In the genomic region with DNA sequence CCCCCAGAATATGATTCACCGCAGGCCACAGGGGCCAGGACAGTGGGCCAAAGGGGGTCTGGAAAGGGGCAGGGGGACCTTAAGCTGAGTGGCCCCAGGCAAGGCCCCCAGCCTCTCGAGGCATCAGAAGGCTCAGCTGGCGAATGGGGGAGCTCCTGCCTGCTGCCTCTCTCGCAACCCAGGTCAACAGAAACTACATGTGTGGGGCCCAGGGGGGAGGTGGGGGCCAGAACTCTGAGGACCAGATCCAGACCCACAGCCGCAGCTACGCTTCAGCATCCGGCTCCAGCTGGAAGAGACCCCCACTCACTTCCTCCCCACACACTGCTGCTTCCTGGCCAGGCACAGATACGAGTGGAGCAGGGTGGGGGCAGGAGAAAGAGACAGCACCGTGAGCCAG, we compare ENCODE assay signal across 13 cellular contexts. TPM values are rescaled to one million over a fixed set of nuclear protein-coding genes. Genes with fewer than 3 reads are reported as not detected.
DNase-seq lines count a peak whose midpoint lies in the region; ATAC-seq and TF ChIP-seq lines count a peak whose summit lies in the region.
"Had no signal": no experiment of that assay in that cellular context is flagged by ENCODE, and none has a peak within 500 bp of the region (broad histone marks: within the 10 kb centered on the region; RNA-seq: fewer than 3 reads in every experiment).

No MANE protein-coding gene starts in this region.

- H3K4me1 Mint-ChIP-seq in Calu3 (ENCODE audit: low read depth, unreplicated experiment) (peaks cover 63% of the 10 kb centered on the region), WTC11 (peaks cover 31% of the 10 kb centered on the region)
- H3K4me1 Mint-ChIP-seq: activated naive CD4-positive, alpha-beta T cell treated with anti-CD3 and anti-CD28 coated beads, Interleukin-2, amount 10 ng/mL, durations not matched to agents 7 days and 5 days had no signal

- H3K9me3 ChIP-seq in right cardiac atrium (ENCODE audit: control insufficient read depth, low read length) = no peaks in the 10 kb centered on the region

- H3K9me3 Mint-ChIP-seq in Calu3 (ENCODE audit: low read depth, unreplicated experiment) (no peaks in the 10 kb centered on the region), WTC11 (no peaks in the 10 kb centered on the region)
- H3K9me3 Mint-ChIP-seq: activated naive CD4-positive, alpha-beta T cell treated with anti-CD3 and anti-CD28 coated beads, Interleukin-2, amount 10 ng/mL, durations not matched to agents 7 days and 5 days; natural killer cell treated with Interleukin-12 subunit alpha and Interleukin-12 subunit beta and Interleukin-15 and Interleukin-18, amount 100 ng/mL, for 72 hours had no signal

- H3K4me1 ChIP-seq in right cardiac atrium (ENCODE audit: control insufficient read depth, insufficient read depth, low read length) = peaks cover 21% of the 10 kb centered on the region

- 38% methylated on average over 9 of the region's 9 CpGs for WGBS in right cardiac atrium

- TF ChIP-seq CTCF in Calu3 (IDR thresholded peaks at IDR 0.05; ENCODE audit: unreplicated experiment) = no peak
- TF ChIP-seq CTCF in WTC11 (IDR thresholded peaks at IDR 0.05) = no peak

- H3K27ac Mint-ChIP-seq in Calu3 (ENCODE audit: unreplicated experiment) = peak overlapping the region; percentile 95
- peak overlapping the region; percentile 31 for H3K27ac Mint-ChIP-seq in WTC11
- H3K27ac Mint-ChIP-seq: activated naive CD4-positive, alpha-beta T cell treated with anti-CD3 and anti-CD28 coated beads, Interleukin-2, amount 10 ng/mL, durations not matched to agents 7 days and 5 days had no signal

- CTCF ChIA-PET in Calu3 (lab: Charles Lee) (no interaction called here), WTC11 (lab: Charles Lee) (interaction anchor here (1.6 kb wide), 1 partner anchor 8 kb away, joined by 3 read pairs; no protein-coding TSS in a partner anchor)

- H3K4me3 Mint-ChIP-seq in Calu3 (ENCODE audit: low read depth, unreplicated experiment) (peak overlapping the region; percentile 22), WTC11 (no peak overlapping the region)
- H3K4me3 Mint-ChIP-seq: activated naive CD4-positive, alpha-beta T cell treated with anti-CD3 and anti-CD28 coated beads, Interleukin-2, amount 10 ng/mL, durations not matched to agents 7 days and 5 days; natural killer cell treated with Interleukin-12 subunit alpha and Interleukin-12 subunit beta and Interleukin-15 and Interleukin-18, amount 100 ng/mL, for 72 hours had no signal

- DNase-seq in Calu3 (no peak), WTC11 (ENCODE audit: low spot score) (no peak), right cardiac atrium (peak in 2 of 3 donors; percentile 44 to 45), NCI-H748 (lab: John Stamatoyannopoulos, UW; ENCODE audit: unreplicated experiment) (no peak), DMS153 treated with DMSO at 0.1 percent for 48 hours (lab: John Stamatoyannopoulos, UW; ENCODE audit: unreplicated experiment) (no peak), NCI-H226 (no peak)
- DNase-seq: activated naive CD4-positive, alpha-beta T cell treated with anti-CD3 and anti-CD28 coated beads, Interleukin-2, amount 10 ng/mL, durations not matched to agents 7 days and 5 days; HCEC 1CT; NCI-H2171 treated with DMSO at 0.1 percent for 48 hours; stimulated activated CD4-positive, alpha-beta T cell treated with anti-CD3 and anti-CD28 coated beads, Interleukin-12 subunit alpha, Interleukin-12 subunit beta, amount 100 ng/mL, for 4 hours had no signal

- ATAC-seq in WTC11 (no peak), right cardiac atrium (no peak), HG03025 (IDR thresholded peaks at IDR 0.05; ENCODE audit: low FRiP score, unreplicated experiment) (no peak)
- ATAC-seq: natural killer cell treated with Interleukin-12 subunit alpha and Interleukin-12 subunit beta and Interleukin-15 and Interleukin-18, amount 100 ng/mL, for 72 hours had no signal

- peaks cover 76% of the 10 kb centered on the region for H3K36me3 Mint-ChIP-seq in Calu3 (ENCODE audit: insufficient read depth, unreplicated experiment)
- H3K36me3 Mint-ChIP-seq in WTC11 = no peaks in the 10 kb centered on the region; the same call in 1 of the 2 replicates
- H3K36me3 Mint-ChIP-seq: natural killer cell treated with Interleukin-12 subunit alpha and Interleukin-12 subunit beta and Interleukin-15 and Interleukin-18, amount 100 ng/mL, for 72 hours had no signal

- H3K27ac ChIP-seq in right cardiac atrium (ENCODE audit: low read length) = no peak overlapping the region
- peak overlapping the region in 15 of 21 experiments; percentile 0 to 98 (median 91) for H3K27ac ChIP-seq in skin epidermis

- H3K27me3 ChIP-seq in right cardiac atrium (ENCODE audit: control insufficient read depth, insufficient read depth) = no peaks in the 10 kb centered on the region

- BruUV-seq in Calu3 (replicated peaks; lab: Mats Ljungman, UMichigan) = no TSS peak

- intact Hi-C loops in Calu3 (cut with micrococcal nuclease; ENCODE audit: unreplicated experiment) (no loop called here), right cardiac atrium (cut with DNase I) (no loop called here)

- POLR2A ChIA-PET in WTC11 (lab: Charles Lee) = no interaction called here

- H3K4me3 ChIP-seq in right cardiac atrium (ENCODE audit: low read length) = no peak overlapping the region
- H3K4me3 ChIP-seq in skin epidermis = no peak overlapping the region

- H3K27me3 Mint-ChIP-seq in Calu3 (ENCODE audit: unreplicated experiment) = no peaks in the 10 kb centered on the region
- no peaks in the 10 kb centered on the region for H3K27me3 Mint-ChIP-seq in WTC11 (ENCODE audit: low read depth)
- H3K27me3 Mint-ChIP-seq: activated naive CD4-positive, alpha-beta T cell treated with anti-CD3 and anti-CD28 coated beads, Interleukin-2, amount 10 ng/mL, durations not matched to agents 7 days and 5 days had no signal

TF ChIP-seq in WTC11, 78 proteins besides CTCF, POLR2A, EP300 and RAD21 (continues in another document):
- TF ChIP-seq GRHL2 (CRISPR knock-in tag; IDR thresholded peaks at IDR 0.05; ENCODE audit: insufficient replicate concordance, severe bottlenecking) (no peak), ELF4 (CRISPR knock-in tag; IDR thresholded peaks at IDR 0.05; ENCODE audit: low read depth) (no peak), ZNF423 (CRISPR knock-in tag; IDR thresholded peaks at IDR 0.05) (no peak), ARID4B (CRISPR knock-in tag; IDR thresholded peaks at IDR 0.05; ENCODE audit: borderline replicate concordance) (no peak), SMAD4 (CRISPR knock-in tag; IDR thresholded peaks at IDR 0.05) (no peak), ZNF396 (CRISPR knock-in tag; IDR thresholded peaks at IDR 0.05; ENCODE audit: borderline replicate concordance) (no peak)
- TF ChIP-seq, protein P1, sequence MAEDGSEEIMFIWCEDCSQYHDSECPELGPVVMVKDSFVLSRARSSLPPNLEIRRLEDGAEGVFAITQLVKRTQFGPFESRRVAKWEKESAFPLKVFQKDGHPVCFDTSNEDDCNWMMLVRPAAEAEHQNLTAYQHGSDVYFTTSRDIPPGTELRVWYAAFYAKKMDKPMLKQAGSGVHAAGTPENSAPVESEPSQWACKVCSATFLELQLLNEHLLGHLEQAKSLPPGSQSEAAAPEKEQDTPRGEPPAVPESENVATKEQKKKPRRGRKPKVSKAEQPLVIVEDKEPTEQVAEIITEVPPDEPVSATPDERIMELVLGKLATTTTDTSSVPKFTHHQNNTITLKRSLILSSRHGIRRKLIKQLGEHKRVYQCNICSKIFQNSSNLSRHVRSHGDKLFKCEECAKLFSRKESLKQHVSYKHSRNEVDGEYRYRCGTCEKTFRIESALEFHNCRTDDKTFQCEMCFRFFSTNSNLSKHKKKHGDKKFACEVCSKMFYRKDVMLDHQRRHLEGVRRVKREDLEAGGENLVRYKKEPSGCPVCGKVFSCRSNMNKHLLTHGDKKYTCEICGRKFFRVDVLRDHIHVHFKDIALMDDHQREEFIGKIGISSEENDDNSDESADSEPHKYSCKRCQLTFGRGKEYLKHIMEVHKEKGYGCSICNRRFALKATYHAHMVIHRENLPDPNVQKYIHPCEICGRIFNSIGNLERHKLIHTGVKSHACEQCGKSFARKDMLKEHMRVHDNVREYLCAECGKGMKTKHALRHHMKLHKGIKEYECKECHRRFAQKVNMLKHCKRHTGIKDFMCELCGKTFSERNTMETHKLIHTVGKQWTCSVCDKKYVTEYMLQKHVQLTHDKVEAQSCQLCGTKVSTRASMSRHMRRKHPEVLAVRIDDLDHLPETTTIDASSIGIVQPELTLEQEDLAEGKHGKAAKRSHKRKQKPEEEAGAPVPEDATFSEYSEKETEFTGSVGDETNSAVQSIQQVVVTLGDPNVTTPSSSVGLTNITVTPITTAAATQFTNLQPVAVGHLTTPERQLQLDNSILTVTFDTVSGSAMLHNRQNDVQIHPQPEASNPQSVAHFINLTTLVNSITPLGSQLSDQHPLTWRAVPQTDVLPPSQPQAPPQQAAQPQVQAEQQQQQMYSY (CRISPR knock-in tag; IDR thresholded peaks at IDR 0.05) = no peak

RNA-seq across cellular contexts. Expression of gene NCOR2, which starts 46.5 kb away (rescaled TPM):
- 325 and 348 TPM in 2 replicates for total RNA-seq in Calu3 (2022)
- total RNA-seq in WTC11 (2021) = 283 to 326 TPM (median 304 TPM) in 3 replicates
- 100 to 1,000 TPM; 137 to 166 (median 146) TPM for total RNA-seq in right cardiac atrium
- polyA plus RNA-seq in right cardiac atrium = 66.4 TPM

Comparison
In these comparisons a context has a peak if more than half of its experiments do, and no peak if none do; other contexts are left out.
1. DNase-seq: peak in right cardiac atrium (2 of 3); none in Calu3 (single experiment), WTC11 (single experiment), NCI-H748 (single experiment), DMS153 treated with DMSO at 0.1 percent for 48 hours (single experiment) and NCI-H226 (single experiment).